In genomic region chr1:221611930-221612777, GRCh38 we compare ENCODE assay signal across 1 cellular context.
TF ChIP-seq lines count a peak whose summit lies in the region.

No MANE protein-coding gene starts in this region.

TF ChIP-seq in HEK293, 187 proteins besides CTCF, POLR2A, EP300 and RAD21 (continued from another document and continues in another):
- TF ChIP-seq PRDM4 (tag by site-specific recombination; IDR thresholded peaks at IDR 0.05), result no peak; the same call in 1 of the 2 replicates
- TF ChIP-seq ZNF362 (tag by site-specific recombination; IDR thresholded peaks at IDR 0.05), result no peak
- no peak for TF ChIP-seq ZBTB10 (tag by site-specific recombination; IDR thresholded peaks at IDR 0.05)
- no peak for TF ChIP-seq ZNF560 (tag by site-specific recombination; IDR thresholded peaks at IDR 0.05; ENCODE audit: borderline replicate concordance)
- no peak for TF ChIP-seq REPIN1 (tag by site-specific recombination; IDR thresholded peaks at IDR 0.05; ENCODE audit: low read depth)
- TF ChIP-seq ZBTB44 (tag by site-specific recombination; IDR thresholded peaks at IDR 0.05), result peak; percentile 51; the same call in 1 of the 2 replicates
- TF ChIP-seq ZBTB17 (tag by site-specific recombination; IDR thresholded peaks at IDR 0.05), result peak; percentile 36
- TF ChIP-seq ZNF747 (tag by site-specific recombination; IDR thresholded peaks at IDR 0.05), result no peak
- TF ChIP-seq ZNF792 (tag by site-specific recombination; IDR thresholded peaks at IDR 0.05), result no peak
- TF ChIP-seq ZNF274 (IDR thresholded peaks at IDR 0.05; ENCODE audit: low read length), result no peak
- TF ChIP-seq ZNF274 (tag by site-specific recombination; IDR thresholded peaks at IDR 0.05; ENCODE audit: borderline replicate concordance), result no peak
- no peak for TF ChIP-seq ZNF311 (tag by site-specific recombination; IDR thresholded peaks at IDR 0.05; ENCODE audit: borderline replicate concordance)
- no peak for TF ChIP-seq ZNF148 (tag by site-specific recombination; IDR thresholded peaks at IDR 0.05; ENCODE audit: borderline replicate concordance)
- no peak for TF ChIP-seq ZNF157 (tag by site-specific recombination; IDR thresholded peaks at IDR 0.05)
- no peak; the same call in 1 of the 2 replicates for TF ChIP-seq ZNF692 (tag by site-specific recombination; IDR thresholded peaks at IDR 0.05)
- no peak for TF ChIP-seq ZNF175 (tag by site-specific recombination; IDR thresholded peaks at IDR 0.05)
- TF ChIP-seq ZNF623 (tag by site-specific recombination; IDR thresholded peaks at IDR 0.05), result no peak; the same call in 1 of the 2 replicates
- TF ChIP-seq AEBP2 (tag by site-specific recombination; IDR thresholded peaks at IDR 0.05; ENCODE audit: borderline replicate concordance), result no peak
- no peak for TF ChIP-seq ZNF266 (tag by site-specific recombination; IDR thresholded peaks at IDR 0.05; ENCODE audit: low read depth)
- TF ChIP-seq GLIS2 (tag by site-specific recombination; IDR thresholded peaks at IDR 0.05), result no peak
- no peak for TF ChIP-seq ZNF529 (tag by site-specific recombination; IDR thresholded peaks at IDR 0.05; ENCODE audit: insufficient replicate concordance)
- no peak for TF ChIP-seq ZNF514 (tag by site-specific recombination; IDR thresholded peaks at IDR 0.05)
- TF ChIP-seq ZNF518A (tag by site-specific recombination; conservative IDR thresholded peaks at IDR 0.05; ENCODE audit: low read depth), result peak; percentile 37; the same call in 1 of the 2 replicates
- TF ChIP-seq SCRT1 (tag by site-specific recombination; IDR thresholded peaks at IDR 0.05; ENCODE audit: borderline replicate concordance), result no peak
- no peak for TF ChIP-seq ZNF791 (tag by site-specific recombination; IDR thresholded peaks at IDR 0.05)
- TF ChIP-seq REST (tag by site-specific recombination; IDR thresholded peaks at IDR 0.05), result no peak
- TF ChIP-seq ZBTB7A (tag by site-specific recombination; IDR thresholded peaks at IDR 0.05; ENCODE audit: low read depth), result no peak
- no peak for TF ChIP-seq ZNF488 (tag by site-specific recombination; IDR thresholded peaks at IDR 0.05)
- no peak for TF ChIP-seq ZNF768 (tag by site-specific recombination; IDR thresholded peaks at IDR 0.05)
- no peak for TF ChIP-seq ZNF350 (tag by site-specific recombination; IDR thresholded peaks at IDR 0.05)
